ENCODE assay signal across 8 cellular contexts in genomic region chr4:8391972-8392371, GRCh38. TPM values are rescaled to one million over a fixed set of nuclear protein-coding genes. Genes with fewer than 3 reads are reported as not detected.
DNase-seq lines count a peak whose midpoint lies in the region; ATAC-seq and TF ChIP-seq lines count a peak whose summit lies in the region.

No MANE protein-coding gene starts in this region.

- no peak overlapping the region for H3K4me3 Mint-ChIP-seq in natural killer cell treated with Interleukin-12 subunit alpha and Interleukin-12 subunit beta and Interleukin-15 and Interleukin-18, amount 100 ng/mL, for 72 hours

- DNase-seq in Peyer's patch (peak in 1 of 3 donors; percentile 63), heart left ventricle (peak; percentile 69 to 77 (median 75)), testis (peak; percentile 64), HAP-1 (ENCODE audit: low spot score in 2 of 2) (no peak)
- no peak for DNase-seq in natural killer cell treated with Interleukin-12 subunit alpha and Interleukin-12 subunit beta and Interleukin-15 and Interleukin-18, amount 100 ng/mL, for 72 hours (ENCODE audit: low spot score)
- no peak for DNase-seq in activated CD8-positive, alpha-beta memory T cell treated with anti-CD3 and anti-CD28 coated beads, Interleukin-2, amount 50 U/mL, for 48 hours

- H3K9me3 Mint-ChIP-seq in natural killer cell treated with Interleukin-12 subunit alpha and Interleukin-12 subunit beta and Interleukin-15 and Interleukin-18, amount 100 ng/mL, for 72 hours = no peaks in the 10 kb centered on the region

- TF ChIP-seq POLR2A in Peyer's patch (IDR thresholded peaks at IDR 0.05) = no peak
- no peak for TF ChIP-seq POLR2A in heart left ventricle (IDR thresholded peaks at IDR 0.05)
- TF ChIP-seq POLR2A in testis (IDR thresholded peaks at IDR 0.05) = no peak

- H3K4me1 Mint-ChIP-seq in natural killer cell treated with Interleukin-12 subunit alpha and Interleukin-12 subunit beta and Interleukin-15 and Interleukin-18, amount 100 ng/mL, for 72 hours (ENCODE audit: low read depth in 2 of 2) = peaks cover 0 to 8% of the 10 kb centered on the region in 2 donors

- peaks cover 0 to 5% (median 0%) of the 10 kb centered on the region in 4 donors for H3K4me1 ChIP-seq in Peyer's patch
- H3K4me1 ChIP-seq in heart left ventricle = peaks cover 0 to 42% (median 30%) of the 10 kb centered on the region in 12 donors
- H3K4me1 ChIP-seq in testis = peaks cover 7% of the 10 kb centered on the region
- H3K4me1 ChIP-seq in HAP-1 = peaks cover 6% of the 10 kb centered on the region; the same call in 1 of the 2 replicates

- intact Hi-C loops in heart left ventricle (cut with DNase I) (loop anchor here in 4 of 10 donors (2.0 to 10.0 kb wide), 3 partner anchors 47 to 51 kb away; no protein-coding TSS in a partner anchor), testis (cut with DNase I; ENCODE audit: low total_unique reads) (no loop called here)

- in situ Hi-C loops in HAP-1 (cut with MboI; ENCODE audit: low sequenced_read_pairs) = no loop called here

- 61 to 69% (median 64%) methylated on average over 9 of the region's 9 CpGs for WGBS in heart left ventricle, 4 donors
- 52 to 78% methylated on average over 7 to 9 of the region's 9 CpGs for WGBS in testis, 2 donors

- H3K27ac ChIP-seq in Peyer's patch (peak overlapping the region in 3 of 4 donors; percentile 17 to 49 (median 38)), heart left ventricle (peak overlapping the region in 7 of 12 donors; percentile 14 to 94 (median 75)), testis (no peak overlapping the region)

- no peaks in the 10 kb centered on the region for H3K27me3 Mint-ChIP-seq in natural killer cell treated with Interleukin-12 subunit alpha and Interleukin-12 subunit beta and Interleukin-15 and Interleukin-18, amount 100 ng/mL, for 72 hours

- H3K9me3 ChIP-seq in Peyer's patch (no peaks in the 10 kb centered on the region), heart left ventricle (no peaks in the 10 kb centered on the region), testis (no peaks in the 10 kb centered on the region), HAP-1 (no peaks in the 10 kb centered on the region)

- H3K27me3 ChIP-seq in Peyer's patch = no peaks in the 10 kb centered on the region
- no peaks in the 10 kb centered on the region for H3K27me3 ChIP-seq in heart left ventricle
- H3K27me3 ChIP-seq in testis = no peaks in the 10 kb centered on the region
- no peaks in the 10 kb centered on the region for H3K27me3 ChIP-seq in HAP-1 (ENCODE audit: low read depth)

- ATAC-seq in GM18511 (IDR thresholded peaks at IDR 0.05; ENCODE audit: unreplicated experiment) (peak; percentile 94), HG02588 (IDR thresholded peaks at IDR 0.05; ENCODE audit: unreplicated experiment) (peak; percentile 87), heart left ventricle (peak in 3 of 4 donors; percentile 31 to 45 (median 42))
- no peak for ATAC-seq in natural killer cell treated with Interleukin-12 subunit alpha and Interleukin-12 subunit beta and Interleukin-15 and Interleukin-18, amount 100 ng/mL, for 72 hours

- H3K4me3 ChIP-seq in Peyer's patch = no peak overlapping the region
- no peak overlapping the region for H3K4me3 ChIP-seq in heart left ventricle
- H3K4me3 ChIP-seq in testis = no peak overlapping the region
- H3K4me3 ChIP-seq in HAP-1 = no peak overlapping the region

- no peak for TF ChIP-seq CTCF in Peyer's patch (IDR thresholded peaks at IDR 0.05)
- TF ChIP-seq CTCF in heart left ventricle (IDR thresholded peaks at IDR 0.05) = peak in 1 of 12 donors; percentile 31
- TF ChIP-seq CTCF in testis (IDR thresholded peaks at IDR 0.05) = no peak

- H3K36me3 Mint-ChIP-seq in natural killer cell treated with Interleukin-12 subunit alpha and Interleukin-12 subunit beta and Interleukin-15 and Interleukin-18, amount 100 ng/mL, for 72 hours = no peaks in the 10 kb centered on the region

- H3K36me3 ChIP-seq in Peyer's patch (peaks cover 0 to 35% (median 0%) of the 10 kb centered on the region in 3 donors), heart left ventricle (peaks cover 0 to 71% (median 64%) of the 10 kb centered on the region in 9 donors), testis (ENCODE audit: low read depth, missing control alignments) (no peaks in the 10 kb centered on the region), HAP-1 (replicated peaks) (no peaks in the 10 kb centered on the region)

- no peak overlapping the region for H3K27ac Mint-ChIP-seq in natural killer cell treated with Interleukin-12 subunit alpha and Interleukin-12 subunit beta and Interleukin-15 and Interleukin-18, amount 100 ng/mL, for 72 hours

RNA-seq across cellular contexts. Expression of gene ACOX3, which starts 48.6 kb away (rescaled TPM):
- 10 to 100 TPM; 17.2 to 95.7 (median 43.7) TPM for total RNA-seq in Peyer's patch
- 10 to 100 TPM; 18.8 to 51.6 (median 24.1) TPM for total RNA-seq in heart left ventricle
- polyA plus RNA-seq in heart left ventricle = 10 to 100 TPM; 16.9 to 27.0 TPM
- 10 to 100 TPM; 29.8 to 35.9 TPM for total RNA-seq in testis
- polyA plus RNA-seq in testis (ENCODE audit: insufficient read depth, low read depth, low replicate concordance) = 8.6 TPM
- total RNA-seq in natural killer cell treated with Interleukin-12 subunit alpha and Interleukin-12 subunit beta and Interleukin-15 and Interleukin-18, amount 100 ng/mL, for 72 hours = 10 to 100 TPM; 19.9 to 22.2 TPM

RNA-seq across cellular contexts. Expression of gene TRMT44, which starts 48.6 kb away (rescaled TPM):
- total RNA-seq in Peyer's patch (10 to 100 TPM; 16.8 to 31.6 (median 28.1) TPM), heart left ventricle (10 to 100 TPM in 1 of 9 donors, 1 to 10 TPM in 8; 7.6 to 11.7 (median 8.6) TPM), testis (10 to 100 TPM; 41.3 to 52.7 TPM)
- polyA plus RNA-seq in heart left ventricle (1 to 10 TPM; 6.1 to 6.7 TPM), testis (ENCODE audit: insufficient read depth, low read depth, low replicate concordance) (20.9 TPM)
- total RNA-seq in natural killer cell treated with Interleukin-12 subunit alpha and Interleukin-12 subunit beta and Interleukin-15 and Interleukin-18, amount 100 ng/mL, for 72 hours = 10 to 100 TPM; 23.8 to 57.1 TPM

Comparison
In these comparisons a context has a peak if more than half of its experiments do, and no peak if none do; other contexts are left out.
1. ATAC-seq: peak in GM18511 (single experiment), HG02588 (single experiment) and heart left ventricle (3 of 4); none in natural killer cell treated with Interleukin-12 subunit alpha and Interleukin-12 subunit beta and Interleukin-15 and Interleukin-18, amount 100 ng/mL, for 72 hours (0 of 2).
2. DNase-seq: peak in heart left ventricle (5 of 5) and testis (single experiment); none in natural killer cell treated with Interleukin-12 subunit alpha and Interleukin-12 subunit beta and Interleukin-15 and Interleukin-18, amount 100 ng/mL, for 72 hours (single experiment), activated CD8-positive, alpha-beta memory T cell treated with anti-CD3 and anti-CD28 coated beads, Interleukin-2, amount 50 U/mL, for 48 hours (single experiment) and HAP-1 (0 of 2).
3. H3K27ac ChIP-seq: peak in Peyer's patch (3 of 4) and heart left ventricle (7 of 12); none in testis (0 of 2).